1 cellular context compared by ENCODE assay signal in genomic region chr22:43974028-43974545, GRCh38.
TF ChIP-seq lines count a peak whose summit lies in the region.

No MANE protein-coding gene starts in this region.

TF ChIP-seq in GM23338, 12 proteins besides CTCF, POLR2A, EP300 and RAD21 (continued from another document):
- TF ChIP-seq ZNF462 (CRISPR knock-in tag; IDR thresholded peaks at IDR 0.05) (no peak), ETS1 (IDR thresholded peaks at IDR 0.05) (no peak), REST (IDR thresholded peaks at IDR 0.05; ENCODE audit: unreplicated experiment) (no peak), POLR2AphosphoS5 (IDR thresholded peaks at IDR 0.05; ENCODE audit: low read depth) (no peak), ZNF331 (CRISPR knock-in tag; IDR thresholded peaks at IDR 0.05; ENCODE audit: low read depth) (no peak), EZH2 (IDR thresholded peaks at IDR 0.05; ENCODE audit: low read depth, unreplicated experiment) (no peak), EZH2phosphoT487 (IDR thresholded peaks at IDR 0.05; ENCODE audit: unreplicated experiment) (no peak), CREB1 (CRISPR knock-in tag; IDR thresholded peaks at IDR 0.05; ENCODE audit: low read depth) (no peak), STAT1 (IDR thresholded peaks at IDR 0.05; ENCODE audit: unreplicated experiment) (no peak), JUNB (IDR thresholded peaks at IDR 0.05; ENCODE audit: unreplicated experiment) (no peak)
